Comparison of ENCODE assay signal across 1 cellular context in the genomic region with DNA sequence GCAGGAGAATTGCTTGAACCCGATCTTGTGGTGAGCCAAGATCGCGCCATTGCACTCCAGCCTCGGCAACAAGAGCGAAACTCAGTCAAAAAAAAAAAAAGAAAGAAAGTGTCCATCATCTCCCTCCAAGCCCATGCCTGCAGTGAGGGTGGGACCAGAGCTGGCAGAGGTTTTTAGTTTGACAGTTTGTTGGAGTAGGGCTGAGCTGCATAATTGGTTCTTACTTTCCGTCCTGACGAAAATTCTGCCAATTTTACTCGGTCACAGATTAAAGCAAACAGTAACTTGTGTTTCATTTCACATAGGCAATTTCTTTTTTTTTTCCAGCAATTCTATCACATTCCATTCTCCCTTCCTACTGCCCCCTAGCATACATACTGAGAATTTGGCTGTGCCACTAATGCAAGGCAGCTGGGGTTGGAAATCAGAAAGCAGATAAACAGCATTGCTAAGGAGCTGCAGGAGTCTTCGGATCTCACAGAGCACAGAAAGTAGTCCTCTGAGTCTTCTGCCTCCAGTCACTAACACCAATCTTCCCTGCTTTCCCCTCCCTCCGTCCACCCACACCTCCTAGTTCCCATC.
TF ChIP-seq lines count a peak whose summit lies in the region.

No MANE protein-coding gene starts in this region.

TF ChIP-seq in GM23338, 12 proteins besides CTCF, POLR2A, EP300 and RAD21 (continued from another document):
- TF ChIP-seq ZNF462 (CRISPR knock-in tag; IDR thresholded peaks at IDR 0.05) (no peak), CREB1 (CRISPR knock-in tag; IDR thresholded peaks at IDR 0.05; ENCODE audit: low read depth) (no peak), JUNB (IDR thresholded peaks at IDR 0.05; ENCODE audit: unreplicated experiment) (no peak), EZH2phosphoT487 (IDR thresholded peaks at IDR 0.05; ENCODE audit: unreplicated experiment) (no peak), ZNF331 (CRISPR knock-in tag; IDR thresholded peaks at IDR 0.05; ENCODE audit: low read depth) (no peak), REST (IDR thresholded peaks at IDR 0.05; ENCODE audit: unreplicated experiment) (no peak), EZH2 (IDR thresholded peaks at IDR 0.05; ENCODE audit: low read depth, unreplicated experiment) (no peak), STAT1 (IDR thresholded peaks at IDR 0.05; ENCODE audit: unreplicated experiment) (no peak), POLR2AphosphoS5 (IDR thresholded peaks at IDR 0.05; ENCODE audit: low read depth) (no peak)
TF ChIP-seq in GM23338: peak in this region for 0.
